9 cellular contexts compared by ENCODE assay signal in genomic region chr19:57789288-57789687, GRCh38.
"Had no signal": no experiment of that assay in that cellular context is flagged by ENCODE, and none has a peak within 500 bp of the region (broad histone marks: within the 10 kb centered on the region; RNA-seq: fewer than 3 reads in every experiment).

No MANE protein-coding gene starts in this region.

- FAIRE-seq: HepG2, HTR-8/SVneo, K562 had no signal

- H3K27ac ChIP-seq: HL-60, KMS-11 had no signal

- H3K4me2 ChIP-seq: KMS-11 had no signal

- DNase-seq: IMR-90, Karpas-422, KBM-7, KG1 had no signal

- H3K9ac ChIP-seq: KMS-11 had no signal

- H3K4me3 ChIP-seq: K562 had no signal
